In genomic region chrX:121308276-121308805, GRCh38 we compare ENCODE assay signal across 8 cellular contexts.
DNase-seq lines count a peak whose midpoint lies in the region; ATAC-seq and TF ChIP-seq lines count a peak whose summit lies in the region.

No MANE protein-coding gene starts in this region.

- H3F3A ChIP-seq in PC-3 (ENCODE audit: low read length, unreplicated experiment) = no peaks in the 10 kb centered on the region

- no peaks in the 10 kb centered on the region for H3K9me2 ChIP-seq in PC-3 (replicated peaks; ENCODE audit: low read length)

- no peaks in the 10 kb centered on the region for H3K36me3 ChIP-seq in DND-41 (ENCODE audit: insufficient read depth, low read length)
- H3K36me3 ChIP-seq in PC-3 (ENCODE audit: low read depth, low read length) = no peaks in the 10 kb centered on the region
- no peaks in the 10 kb centered on the region for H3K36me3 ChIP-seq in thyroid gland

- H3K4me2 ChIP-seq in DND-41 (ENCODE audit: insufficient read depth, low read length) (peak overlapping the region; percentile 18; the same call in 1 of the 2 replicates), PC-3 (ENCODE audit: low read length) (no peak overlapping the region)

- H3K9ac ChIP-seq in DND-41 (ENCODE audit: low read depth, low read length) (no peak overlapping the region), PC-3 (ENCODE audit: low read length) (no peak overlapping the region)

- no peaks in the 10 kb centered on the region for H3K27me3 ChIP-seq in DND-41 (ENCODE audit: insufficient read depth, low read length, poor library complexity)
- H3K27me3 ChIP-seq in PC-3 (ENCODE audit: low read length) = no peaks in the 10 kb centered on the region
- H3K27me3 ChIP-seq in thyroid gland = no peaks in the 10 kb centered on the region

- TF ChIP-seq CTCF in DND-41 (IDR thresholded peaks at IDR 0.05; ENCODE audit: borderline replicate concordance, extremely low read depth, low read length, poor library complexity, severe bottlenecking) (peak; percentile 77), PC-3 (conservative IDR thresholded peaks at IDR 0.05; ENCODE audit: low read depth, low read length) (peak; percentile 65), thyroid gland (IDR thresholded peaks at IDR 0.05) (peak in 2 of 6 experiments; percentile 7 to 43)

- DNase-seq in DND-41 = peak; percentile 56
- DNase-seq in PC-3 = peak; percentile 51
- peak; percentile 73 for DNase-seq in astrocyte of the hippocampus (ENCODE audit: low read depth, low spot score)
- peak; percentile 3 to 7 for DNase-seq in lung microvascular endothelial cell (ENCODE audit: low read depth in 2 of 2)
- peak; percentile 0 to 1 for DNase-seq in thyroid gland
- DNase-seq in cerebellum (ENCODE audit: low spot score) = no peak

- H2AFZ ChIP-seq in DND-41 (ENCODE audit: low read depth, low read length) (peak overlapping the region; percentile 61; the same call in 1 of the 2 replicates), PC-3 (ENCODE audit: low read length) (no peak overlapping the region)

- H3K27ac ChIP-seq in DND-41 (ENCODE audit: low read length) (peak overlapping the region; percentile 69), PC-3 (ENCODE audit: low read length) (no peak overlapping the region), thyroid gland (no peak overlapping the region)

- CTCF ChIA-PET in PC-3 (lab: Charles Lee) = no interaction called here

- H3K9me3 ChIP-seq in DND-41 (ENCODE audit: insufficient read depth, low read length, severe bottlenecking) (no peaks in the 10 kb centered on the region), PC-3 (ENCODE audit: low read length) (no peaks in the 10 kb centered on the region), thyroid gland (no peaks in the 10 kb centered on the region)

- BruUV-seq in PC-3 (replicated peaks; lab: Mats Ljungman, UMichigan) = no TSS peak

- intact Hi-C loops in PC-3 (cut with micrococcal nuclease) (loop anchor here (5.0 kb wide), 1 partner anchor 269 kb away; no protein-coding TSS in a partner anchor), thyroid gland (cut with DNase I) (no loop called here)

- H3K79me2 ChIP-seq in DND-41 (ENCODE audit: insufficient read depth, low read length) = no peaks in the 10 kb centered on the region
- H3K79me2 ChIP-seq in PC-3 (ENCODE audit: low read length) = no peaks in the 10 kb centered on the region

- ATAC-seq in DND-41 (ENCODE audit: insufficient read depth, low read depth) = peak; percentile 97
- peak; percentile 77 for ATAC-seq in GM19351 (IDR thresholded peaks at IDR 0.05; ENCODE audit: unreplicated experiment)
- ATAC-seq in HG03196 (IDR thresholded peaks at IDR 0.05; ENCODE audit: unreplicated experiment) = peak; percentile 72
- peak; percentile 70 for ATAC-seq in PC-3

- 13 to 19% methylated on average over 3 of the region's 3 CpGs for WGBS in thyroid gland, 2 donors

- no peaks in the 10 kb centered on the region for H4K20me1 ChIP-seq in DND-41 (ENCODE audit: insufficient read depth, low read length)
- H4K20me1 ChIP-seq in PC-3 (ENCODE audit: low read length) = no peaks in the 10 kb centered on the region

- peaks cover 15% of the 10 kb centered on the region for H3K4me1 ChIP-seq in DND-41 (ENCODE audit: insufficient read depth, low read length)
- H3K4me1 ChIP-seq in PC-3 (ENCODE audit: insufficient read depth, low read length) = no peaks in the 10 kb centered on the region
- H3K4me1 ChIP-seq in thyroid gland = no peaks in the 10 kb centered on the region

- H3K4me3 ChIP-seq in DND-41 (ENCODE audit: low read depth in 1 of 2, low read length in 2 of 2) (no peak overlapping the region), PC-3 (ENCODE audit: low read length) (no peak overlapping the region), thyroid gland (replicated peaks in 1 of 3) (no peak overlapping the region)

- TF ChIP-seq POLR2A in thyroid gland (IDR thresholded peaks at IDR 0.05) = no peak

- POLR2A ChIA-PET in PC-3 (lab: Charles Lee; ENCODE audit: unreplicated experiment) = no interaction called here
